In the genomic region with DNA sequence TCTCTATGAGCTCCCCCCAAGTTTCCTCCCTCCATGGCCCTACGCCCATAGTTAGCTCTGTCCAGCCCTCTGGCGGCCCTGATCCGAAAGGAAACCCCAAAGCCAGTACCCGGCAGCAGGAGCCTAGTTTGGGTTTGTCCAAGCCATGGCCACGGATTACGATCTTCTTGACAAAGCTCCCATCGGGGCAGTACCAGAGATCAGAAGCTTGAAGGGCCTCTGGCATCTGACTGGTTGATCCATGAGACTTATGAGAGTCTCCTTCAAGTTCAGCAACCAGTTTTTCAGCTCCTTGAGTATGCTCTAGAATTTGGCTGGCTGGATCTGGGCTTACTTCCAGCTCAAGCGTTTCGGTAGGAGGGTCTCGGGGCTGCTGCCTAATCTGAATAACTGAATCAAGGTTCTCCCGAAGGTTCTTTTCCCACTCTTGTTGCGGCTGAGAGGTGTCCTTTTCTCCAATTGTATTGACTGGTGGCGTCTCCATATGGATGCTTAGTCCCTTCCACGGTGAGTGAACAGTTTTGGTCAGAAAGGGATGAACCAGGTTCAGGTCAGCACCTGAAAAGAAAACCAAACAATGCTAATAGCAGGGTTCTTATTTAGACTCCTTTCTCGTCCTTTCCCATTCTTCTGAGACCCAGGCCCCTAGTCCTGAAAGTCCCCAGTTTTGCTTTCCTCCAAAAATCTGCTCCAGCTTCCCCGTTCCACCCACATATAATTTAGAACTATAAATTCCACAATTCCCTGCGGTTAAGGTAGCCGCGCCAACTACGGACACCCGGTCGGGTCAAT, we compare ENCODE assay signal across 8 cellular contexts.
A peak's percentile ranks its signal among the peaks of the same experiment; 100 is the strongest.
DNase-seq lines count a peak whose midpoint lies in the region; ATAC-seq and TF ChIP-seq lines count a peak whose summit lies in the region.

No MANE protein-coding gene starts in this region.

- peaks cover 14% of the 10 kb centered on the region for H3K79me2 ChIP-seq in parathyroid adenoma

- H3K4me3 Mint-ChIP-seq in T-helper 2 cell treated with Interferon-gamma antibody and Interleukin-4, amounts not matched to agents 5 μg/mL and 100 μg/mL, for 36 hours = peak overlapping the region; percentile 100

- H3K4me3 ChIP-seq in fibroblast of pulmonary artery (replicated peaks; ENCODE audit: low read depth, low read length) (peak overlapping the region; percentile 77), parathyroid adenoma (ENCODE audit: low read depth, low read length) (peak overlapping the region; percentile 100)

- no peaks in the 10 kb centered on the region for H3K27me3 ChIP-seq in parathyroid adenoma (ENCODE audit: control insufficient read depth, insufficient read depth, low read length)

- H3K36me3 ChIP-seq in parathyroid adenoma (ENCODE audit: control insufficient read depth, insufficient read depth, low read length) = no peaks in the 10 kb centered on the region

- H3K36me3 Mint-ChIP-seq in T-helper 2 cell treated with Interferon-gamma antibody and Interleukin-4, amounts not matched to agents 5 μg/mL and 100 μg/mL, for 36 hours (ENCODE audit: low read depth) = peaks cover 19% of the 10 kb centered on the region

- no peak for DNase-seq in T-helper 2 cell treated with Interferon-gamma antibody and Interleukin-4, amounts not matched to agents 5 μg/mL and 100 μg/mL, for 36 hours (ENCODE audit: low spot score)
- no peak for DNase-seq in T-helper 2 cell
- no peak for DNase-seq in fibroblast of pulmonary artery (ENCODE audit: low read depth)
- DNase-seq in SIG-M5 (lab: John Stamatoyannopoulos, UW) = no peak
- DNase-seq in kidney glomerular epithelial cell (lab: John Stamatoyannopoulos, UW) = no peak

- H3K4me1 Mint-ChIP-seq in T-helper 2 cell treated with Interferon-gamma antibody and Interleukin-4, amounts not matched to agents 5 μg/mL and 100 μg/mL, for 36 hours (ENCODE audit: low read depth) = peaks cover 31% of the 10 kb centered on the region

- H3K9ac ChIP-seq in parathyroid adenoma = peak overlapping the region; percentile 61

- H3K27ac Mint-ChIP-seq in T-helper 2 cell treated with Interferon-gamma antibody and Interleukin-4, amounts not matched to agents 5 μg/mL and 100 μg/mL, for 36 hours = peak overlapping the region; percentile 91

- H2AFZ ChIP-seq in parathyroid adenoma = peak overlapping the region; percentile 90

- peak overlapping the region; percentile 93 for H3K27ac ChIP-seq in parathyroid adenoma

- peaks cover 8% of the 10 kb centered on the region for H3K27me3 Mint-ChIP-seq in T-helper 2 cell treated with Interferon-gamma antibody and Interleukin-4, amounts not matched to agents 5 μg/mL and 100 μg/mL, for 36 hours (ENCODE audit: low read depth)

- ATAC-seq in SK-N-SH treated with all-trans-retinoic acid at 6 μM for 48 hours (peak; percentile 25), HG03432 (IDR thresholded peaks at IDR 0.05; ENCODE audit: unreplicated experiment) (no peak)

- H3K9me3 ChIP-seq in parathyroid adenoma (ENCODE audit: control insufficient read depth, low read length) = no peaks in the 10 kb centered on the region

- H3K4me2 ChIP-seq in parathyroid adenoma (ENCODE audit: low read length) = peak overlapping the region; percentile 97

- TF ChIP-seq CTCF in fibroblast of pulmonary artery (IDR thresholded peaks at IDR 0.05; ENCODE audit: low read length, missing control alignments) (no peak), parathyroid adenoma (IDR thresholded peaks at IDR 0.05) (no peak)

- H3K9me3 Mint-ChIP-seq in T-helper 2 cell treated with Interferon-gamma antibody and Interleukin-4, amounts not matched to agents 5 μg/mL and 100 μg/mL, for 36 hours = no peaks in the 10 kb centered on the region

- peaks cover 18% of the 10 kb centered on the region for H3K4me1 ChIP-seq in parathyroid adenoma

TF ChIP-seq in SK-N-SH treated with all-trans-retinoic acid at 6 μM for 48 hours, 23 proteins besides CTCF, POLR2A, EP300 and RAD21:
- no peak for TF ChIP-seq SNAI2 (CRISPR knock-in tag; IDR thresholded peaks at IDR 0.05)
- TF ChIP-seq ZNF70 (CRISPR knock-in tag; IDR thresholded peaks at IDR 0.05) = no peak
- TF ChIP-seq ZNF565 (CRISPR knock-in tag; conservative IDR thresholded peaks at IDR 0.05; ENCODE audit: low read depth) = no peak
- no peak for TF ChIP-seq BACH2 (CRISPR knock-in tag; IDR thresholded peaks at IDR 0.05; ENCODE audit: borderline replicate concordance)
- TF ChIP-seq, protein P1, sequence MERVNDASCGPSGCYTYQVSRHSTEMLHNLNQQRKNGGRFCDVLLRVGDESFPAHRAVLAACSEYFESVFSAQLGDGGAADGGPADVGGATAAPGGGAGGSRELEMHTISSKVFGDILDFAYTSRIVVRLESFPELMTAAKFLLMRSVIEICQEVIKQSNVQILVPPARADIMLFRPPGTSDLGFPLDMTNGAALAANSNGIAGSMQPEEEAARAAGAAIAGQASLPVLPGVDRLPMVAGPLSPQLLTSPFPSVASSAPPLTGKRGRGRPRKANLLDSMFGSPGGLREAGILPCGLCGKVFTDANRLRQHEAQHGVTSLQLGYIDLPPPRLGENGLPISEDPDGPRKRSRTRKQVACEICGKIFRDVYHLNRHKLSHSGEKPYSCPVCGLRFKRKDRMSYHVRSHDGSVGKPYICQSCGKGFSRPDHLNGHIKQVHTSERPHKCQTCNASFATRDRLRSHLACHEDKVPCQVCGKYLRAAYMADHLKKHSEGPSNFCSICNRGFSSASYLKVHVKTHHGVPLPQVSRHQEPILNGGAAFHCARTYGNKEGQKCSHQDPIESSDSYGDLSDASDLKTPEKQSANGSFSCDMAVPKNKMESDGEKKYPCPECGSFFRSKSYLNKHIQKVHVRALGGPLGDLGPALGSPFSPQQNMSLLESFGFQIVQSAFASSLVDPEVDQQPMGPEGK (CRISPR knock-in tag; IDR thresholded peaks at IDR 0.05; ENCODE audit: borderline replicate concordance) = no peak
- TF ChIP-seq ZNF8 (CRISPR knock-in tag; IDR thresholded peaks at IDR 0.05) = no peak
- no peak for TF ChIP-seq ZC3H10 (CRISPR knock-in tag; IDR thresholded peaks at IDR 0.05)
- TF ChIP-seq PPARA (CRISPR knock-in tag; IDR thresholded peaks at IDR 0.05; ENCODE audit: borderline replicate concordance) = no peak
- TF ChIP-seq ARNTL (CRISPR knock-in tag; IDR thresholded peaks at IDR 0.05; ENCODE audit: borderline replicate concordance, low read depth) = no peak
- TF ChIP-seq GLIS3 (CRISPR knock-in tag; IDR thresholded peaks at IDR 0.05) = no peak
- TF ChIP-seq OSR1 (CRISPR knock-in tag; IDR thresholded peaks at IDR 0.05) = no peak
- TF ChIP-seq, protein P2, sequence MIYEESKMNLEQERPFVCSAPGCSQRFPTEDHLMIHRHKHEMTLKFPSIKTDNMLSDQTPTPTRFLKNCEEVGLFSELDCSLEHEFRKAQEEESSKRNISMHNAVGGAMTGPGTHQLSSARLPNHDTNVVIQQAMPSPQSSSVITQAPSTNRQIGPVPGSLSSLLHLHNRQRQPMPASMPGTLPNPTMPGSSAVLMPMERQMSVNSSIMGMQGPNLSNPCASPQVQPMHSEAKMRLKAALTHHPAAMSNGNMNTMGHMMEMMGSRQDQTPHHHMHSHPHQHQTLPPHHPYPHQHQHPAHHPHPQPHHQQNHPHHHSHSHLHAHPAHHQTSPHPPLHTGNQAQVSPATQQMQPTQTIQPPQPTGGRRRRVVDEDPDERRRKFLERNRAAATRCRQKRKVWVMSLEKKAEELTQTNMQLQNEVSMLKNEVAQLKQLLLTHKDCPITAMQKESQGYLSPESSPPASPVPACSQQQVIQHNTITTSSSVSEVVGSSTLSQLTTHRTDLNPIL (CRISPR knock-in tag; IDR thresholded peaks at IDR 0.05; ENCODE audit: low read depth) = no peak
- TF ChIP-seq TOX (CRISPR knock-in tag; IDR thresholded peaks at IDR 0.05; ENCODE audit: borderline replicate concordance) = no peak
